11 cellular contexts compared by ENCODE assay signal in genomic region chr17:19370493-19370960, GRCh38. TPM values are rescaled to one million over a fixed set of nuclear protein-coding genes. Genes with fewer than 3 reads are reported as not detected.
A peak's percentile ranks its signal among the peaks of the same experiment; 100 is the strongest.
DNase-seq lines count a peak whose midpoint lies in the region; ATAC-seq and TF ChIP-seq lines count a peak whose summit lies in the region.
"Had no signal": no experiment of that assay in that cellular context is flagged by ENCODE, and none has a peak within 500 bp of the region (broad histone marks: within the 10 kb centered on the region; RNA-seq: fewer than 3 reads in every experiment).

No MANE protein-coding gene starts in this region.

- H3K4me3 ChIP-seq in fibroblast of mammary gland (ENCODE audit: control insufficient read depth, low read depth, low read length) (no peak overlapping the region), upper lobe of right lung (no peak overlapping the region)
- H3K4me3 ChIP-seq: ovary, tibial artery had no signal

- H3K9me3 ChIP-seq in upper lobe of right lung = no peaks in the 10 kb centered on the region
- H3K9me3 ChIP-seq: ovary, tibial artery had no signal

- ATAC-seq in upper lobe of right lung (peak; percentile 77), GM18511 (IDR thresholded peaks at IDR 0.05; ENCODE audit: unreplicated experiment) (no peak), GM19324 (IDR thresholded peaks at IDR 0.05; ENCODE audit: low FRiP score, unreplicated experiment) (no peak)

- TF ChIP-seq CTCF in fibroblast of mammary gland (conservative IDR thresholded peaks at IDR 0.05; ENCODE audit: control insufficient read depth, insufficient read depth, low read depth, low read length) = no peak
- no peak for TF ChIP-seq CTCF in upper lobe of right lung (IDR thresholded peaks at IDR 0.05)

- H3K27ac ChIP-seq in upper lobe of right lung = peak overlapping the region; percentile 12
- H3K27ac ChIP-seq: ovary had no signal

- no peak for DNase-seq in activated naive CD8-positive, alpha-beta T cell treated with anti-CD3 and anti-CD28 coated beads for 36 hours
- peak; percentile 19 for DNase-seq in NCI-H510A treated with DMSO at 0.1 percent for 48 hours (lab: John Stamatoyannopoulos, UW)
- DNase-seq in fibroblast of mammary gland (ENCODE audit: low read depth) = peak; percentile 21
- no peak for DNase-seq in upper lobe of right lung
- no peak for DNase-seq in ecto neural progenitor cell (ENCODE audit: low spot score)

- H3K36me3 Mint-ChIP-seq in activated naive CD8-positive, alpha-beta T cell = no peaks in the 10 kb centered on the region
- H3K36me3 Mint-ChIP-seq in activated naive CD8-positive, alpha-beta T cell treated with anti-CD3 and anti-CD28 coated beads for 36 hours = no peaks in the 10 kb centered on the region

- H3K27me3 Mint-ChIP-seq in activated naive CD8-positive, alpha-beta T cell = no peaks in the 10 kb centered on the region
- H3K27me3 Mint-ChIP-seq in activated naive CD8-positive, alpha-beta T cell treated with anti-CD3 and anti-CD28 coated beads for 36 hours = no peaks in the 10 kb centered on the region

- H3K4me3 Mint-ChIP-seq in activated naive CD8-positive, alpha-beta T cell = no peak overlapping the region
- no peak overlapping the region for H3K4me3 Mint-ChIP-seq in activated naive CD8-positive, alpha-beta T cell treated with anti-CD3 and anti-CD28 coated beads for 36 hours

- no peaks in the 10 kb centered on the region for H3K36me3 ChIP-seq in upper lobe of right lung
- H3K36me3 ChIP-seq: ovary, tibial artery had no signal

- intact Hi-C loops in upper lobe of right lung (cut with DNase I) = no loop called here

- no peaks in the 10 kb centered on the region for H3K27me3 ChIP-seq in upper lobe of right lung
- H3K27me3 ChIP-seq: ovary, tibial artery had no signal

- H3K4me1 Mint-ChIP-seq in activated naive CD8-positive, alpha-beta T cell (ENCODE audit: low read depth) = peaks cover 25% of the 10 kb centered on the region
- H3K4me1 Mint-ChIP-seq in activated naive CD8-positive, alpha-beta T cell treated with anti-CD3 and anti-CD28 coated beads for 36 hours = peaks cover 18% of the 10 kb centered on the region

- peak overlapping the region; percentile 16 for H3K27ac Mint-ChIP-seq in activated naive CD8-positive, alpha-beta T cell
- H3K27ac Mint-ChIP-seq in activated naive CD8-positive, alpha-beta T cell treated with anti-CD3 and anti-CD28 coated beads for 36 hours = no peak overlapping the region

- H3K4me1 ChIP-seq in upper lobe of right lung = peaks cover 17% of the 10 kb centered on the region

- H3K9me3 Mint-ChIP-seq in activated naive CD8-positive, alpha-beta T cell (ENCODE audit: low read depth) = no peaks in the 10 kb centered on the region
- H3K9me3 Mint-ChIP-seq in activated naive CD8-positive, alpha-beta T cell treated with anti-CD3 and anti-CD28 coated beads for 36 hours = no peaks in the 10 kb centered on the region

RNA-seq across cellular contexts. Expression of gene MAPK7, which starts 7.8 kb away (rescaled TPM):
- 10 to 100 TPM; 14.0 to 16.0 TPM for total RNA-seq in activated naive CD8-positive, alpha-beta T cell treated with anti-CD3 and anti-CD28 coated beads for 36 hours
- total RNA-seq in upper lobe of right lung = 25.7 TPM

RNA-seq across cellular contexts. Expression of gene B9D1, which starts 8.0 kb away (rescaled TPM):
- total RNA-seq in activated naive CD8-positive, alpha-beta T cell treated with anti-CD3 and anti-CD28 coated beads for 36 hours = 1 to 10 TPM; 4.7 to 7.3 TPM
- 9.9 TPM for total RNA-seq in upper lobe of right lung

RNA-seq across cellular contexts. Expression of gene MFAP4, which starts 16.5 kb away (rescaled TPM):
- under 1 TPM; 0.14 to 0.41 TPM for total RNA-seq in activated naive CD8-positive, alpha-beta T cell treated with anti-CD3 and anti-CD28 coated beads for 36 hours
- 270 TPM for total RNA-seq in upper lobe of right lung
- total RNA-seq: T-helper 1 cell treated with Interleukin-12 subunit alpha and Interleukin-12 subunit beta and Interleukin-4 antibody, amounts not matched to agents 30 ng/mL and 1 ng/mL, for 36 hours had no signal

RNA-seq across cellular contexts. Expression of gene RNF112, which starts 40.5 kb away (rescaled TPM):
- total RNA-seq in activated naive CD8-positive, alpha-beta T cell treated with anti-CD3 and anti-CD28 coated beads for 36 hours = under 1 TPM in 1 of 2 experiments, not detected in 1; 0.10 TPM
- 1.6 TPM for total RNA-seq in upper lobe of right lung

Comparison
In these comparisons a context has a peak if more than half of its experiments do, and no peak if none do; other contexts are left out.
1. DNase-seq: peak in NCI-H510A treated with DMSO at 0.1 percent for 48 hours (single experiment) and fibroblast of mammary gland (single experiment); none in activated naive CD8-positive, alpha-beta T cell treated with anti-CD3 and anti-CD28 coated beads for 36 hours (single experiment), upper lobe of right lung (single experiment) and ecto neural progenitor cell (single experiment).
2. RNA of gene MFAP4, which starts 16.5 kb away (total RNA-seq): 270 TPM in upper lobe of right lung (single experiment); 0.14 to 0.41 TPM in activated naive CD8-positive, alpha-beta T cell treated with anti-CD3 and anti-CD28 coated beads for 36 hours; every median in the first group is over 100 times any median in the second.